15 cellular contexts compared by ENCODE assay signal in the genomic region with DNA sequence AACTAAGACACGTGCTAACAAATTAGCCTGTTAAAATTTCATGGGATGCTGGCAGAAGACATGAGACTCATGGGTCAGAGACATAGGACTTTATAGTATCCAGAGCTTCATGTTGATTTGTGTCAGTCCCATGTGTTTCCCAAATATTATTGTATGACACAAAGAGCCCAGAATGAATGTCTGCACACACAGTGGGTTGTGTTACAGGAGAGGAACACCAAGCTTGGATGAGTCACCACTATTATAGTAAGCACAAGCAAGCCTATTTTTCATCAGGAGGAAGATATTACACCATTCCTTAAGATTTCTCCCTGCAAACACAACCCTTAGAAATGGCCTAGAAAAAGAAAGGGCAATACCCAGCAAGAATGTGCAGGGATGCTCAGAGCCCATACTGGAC. TPM values are rescaled to one million over a fixed set of nuclear protein-coding genes. Genes with fewer than 3 reads are reported as not detected.
DNase-seq lines count a peak whose midpoint lies in the region; TF ChIP-seq lines count a peak whose summit lies in the region.
"Had no signal": no experiment of that assay in that cellular context is flagged by ENCODE, and none has a peak within 500 bp of the region (broad histone marks: within the 10 kb centered on the region; RNA-seq: fewer than 3 reads in every experiment).

No MANE protein-coding gene starts in this region.

- H3K36me3 ChIP-seq in breast epithelium = no peaks in the 10 kb centered on the region

- H3K36me3 Mint-ChIP-seq in MCF 10A (ENCODE audit: insufficient read depth, unreplicated experiment) = no peaks in the 10 kb centered on the region

- POLR2A ChIA-PET in MCF 10A (lab: Yijun Ruan, JAX) = interaction anchor here (1.3 kb wide), 1 partner anchor 15 kb away, joined by 3 read pairs; the partner anchor contains the start of gene BBS12

- H3K4me3 ChIP-seq in breast epithelium (no peak overlapping the region), fibroblast of the aortic adventitia (ENCODE audit: low read depth, low read length) (no peak overlapping the region)

- no peak overlapping the region for H3K4me3 Mint-ChIP-seq in MCF 10A (ENCODE audit: unreplicated experiment)
- H3K4me3 Mint-ChIP-seq: central memory CD8-positive, alpha-beta T cell; T-helper 17 cell had no signal

- TF ChIP-seq CTCF in MCF 10A (IDR thresholded peaks at IDR 0.05; ENCODE audit: unreplicated experiment) (no peak), breast epithelium (IDR thresholded peaks at IDR 0.05) (no peak), fibroblast of the aortic adventitia (IDR thresholded peaks at IDR 0.05; ENCODE audit: insufficient read depth, low read length) (no peak)

- DNase-seq in MCF 10A (ENCODE audit: unreplicated experiment) = peak; percentile 66
- no peak for DNase-seq in breast epithelium (ENCODE audit: low spot score in 2 of 2)
- DNase-seq in amniotic stem cell (lab: John Stamatoyannopoulos, UW) = peak; percentile 26
- peak; percentile 67 for DNase-seq in fibroblast of the aortic adventitia (ENCODE audit: low read depth)
- no peak for DNase-seq in hepatic stellate cell (ENCODE audit: low spot score)
- DNase-seq in NK-92 treated with Interleukin-12 subunit alpha and Interleukin-12 subunit beta, amount 100 ng/mL, for 24 hours (lab: John Stamatoyannopoulos, UW) = no peak
- no peak for DNase-seq in NCI-H1417 (lab: John Stamatoyannopoulos, UW)
- DNase-seq in AML-193 (lab: John Stamatoyannopoulos, UW) = no peak
- DNase-seq: activated naive CD4-positive, alpha-beta T cell treated with anti-CD3 and anti-CD28 coated beads, Interleukin-2, amount 50 U/mL, for 16 hours; Calu3; hypothalamus; NCI-H1930; NCI-H526 treated with DMSO at 0.1 percent for 48 hours; T-helper 17 cell had no signal

- CTCF ChIA-PET in MCF 10A (lab: Yijun Ruan, JAX) = interaction anchor here (0.6 to 1.4 kb wide), 6 partner anchors 10 to 167 kb away, joined by 3 to 4 read pairs (median 3); partner anchors contain the start of gene BBS12

- H3K27me3 ChIP-seq in breast epithelium = no peaks in the 10 kb centered on the region

- no peaks in the 10 kb centered on the region for H3K4me1 ChIP-seq in breast epithelium

- no TSS peak for BruUV-seq in MCF 10A (replicated peaks; lab: Mats Ljungman, UMichigan)

- no peak overlapping the region for H3K27ac ChIP-seq in breast epithelium

- peaks cover 20% of the 10 kb centered on the region for H3K9me3 Mint-ChIP-seq in MCF 10A (ENCODE audit: unreplicated experiment)
- H3K9me3 Mint-ChIP-seq: central memory CD8-positive, alpha-beta T cell had no signal

- H3K27me3 Mint-ChIP-seq in MCF 10A (ENCODE audit: insufficient read depth, unreplicated experiment) = no peaks in the 10 kb centered on the region

- intact Hi-C loops in MCF 10A (cut with micrococcal nuclease) (no loop called here), breast epithelium (cut with DNase I; ENCODE audit: low total_unique reads) (no loop called here)

- no peak overlapping the region for H3K27ac Mint-ChIP-seq in MCF 10A (ENCODE audit: low read depth, unreplicated experiment)
- H3K27ac Mint-ChIP-seq: T-helper 17 cell had no signal

- no peaks in the 10 kb centered on the region for H3K9me3 ChIP-seq in breast epithelium

- no peaks in the 10 kb centered on the region for H3K4me1 Mint-ChIP-seq in MCF 10A (ENCODE audit: insufficient read depth, unreplicated experiment)
- H3K4me1 Mint-ChIP-seq: central memory CD8-positive, alpha-beta T cell; T-helper 17 cell had no signal

- no peak for TF ChIP-seq POLR2A in breast epithelium (IDR thresholded peaks at IDR 0.05)

RNA-seq across cellular contexts. Expression of gene BBS12, which starts 15.4 kb away (rescaled TPM):
- total RNA-seq in MCF 10A (2022) = 4.7 and 8.3 TPM in 2 replicates
- 10 to 100 TPM in 1 of 3 donors, 1 to 10 TPM in 2; 2.7 to 15.2 (median 5.6) TPM for total RNA-seq in breast epithelium
- total RNA-seq in fibroblast of the aortic adventitia (ENCODE audit: low replicate concordance) = 2.0 and 5.8 TPM in 2 replicates

Comparison
In these comparisons a context has a peak if more than half of its experiments do, and no peak if none do; other contexts are left out.
1. DNase-seq: peak in MCF 10A (single experiment), amniotic stem cell (single experiment) and fibroblast of the aortic adventitia (single experiment); none in breast epithelium (0 of 2), hepatic stellate cell (single experiment), NK-92 treated with Interleukin-12 subunit alpha and Interleukin-12 subunit beta, amount 100 ng/mL, for 24 hours (single experiment), NCI-H1417 (0 of 3) and AML-193 (0 of 2).